Comparison of ENCODE assay signal across 9 cellular contexts in genomic region chr5:170333161-170333909, GRCh38. TPM values are rescaled to one million over a fixed set of nuclear protein-coding genes. Genes with fewer than 3 reads are reported as not detected.
DNase-seq lines count a peak whose midpoint lies in the region; ATAC-seq and TF ChIP-seq lines count a peak whose summit lies in the region.
"Had no signal": no experiment of that assay in that cellular context is flagged by ENCODE, and none has a peak within 500 bp of the region (broad histone marks: within the 10 kb centered on the region; RNA-seq: fewer than 3 reads in every experiment).

No MANE protein-coding gene starts in this region.

- no peaks in the 10 kb centered on the region for H3K9me2 ChIP-seq in MM.1S (replicated peaks; ENCODE audit: insufficient read depth, low read length)

- H3K79me2 ChIP-seq in MM.1S (ENCODE audit: low read length), result no peaks in the 10 kb centered on the region

- H3K9me3 Mint-ChIP-seq in stimulated activated memory B cell treated with anti-CD40 and anti-IgM and Interleukin-4, amounts not matched to agents 10 μg/mL and 1 μg/mL and 100 μg/mL, for 72 hours, result no peaks in the 10 kb centered on the region

- H3K4me3 ChIP-seq in MM.1S (ENCODE audit: low read length) (0 out of 2 replicates have a peak overlapping the region, but pooled peaks have one; percentile 1), BE2C (ENCODE audit: low read depth, low read length) (no peak overlapping the region)

- no peak overlapping the region for H3K9ac ChIP-seq in MM.1S (ENCODE audit: low read length)

- no peak overlapping the region for H3K4me3 Mint-ChIP-seq in stimulated activated memory B cell treated with anti-CD40 and anti-IgM and Interleukin-4, amounts not matched to agents 10 μg/mL and 1 μg/mL and 100 μg/mL, for 72 hours

- H3K27me3 ChIP-seq in MM.1S (replicated peaks; ENCODE audit: insufficient read depth, low read length) (no peaks in the 10 kb centered on the region), BE2C (peaks cover 4% of the 10 kb centered on the region; the same call in 1 of the 2 replicates)

- peak; percentile 25 for DNase-seq in A172 (ENCODE audit: low spot score)
- DNase-seq in MM.1S, result peak; percentile 84
- DNase-seq in activated CD8-positive, alpha-beta memory T cell treated with anti-CD3 and anti-CD28 coated beads for 4 hours (ENCODE audit: low read depth in 2 of 2), result peak; percentile 50 to 70
- peak; percentile 32 for DNase-seq in iPS-NIHi7 (ENCODE audit: extremely low spot score)
- DNase-seq in mesenteric fat pad (ENCODE audit: low spot score), result no peak
- DNase-seq in BE2C, result no peak

- H3K4me2 ChIP-seq in MM.1S (ENCODE audit: low read depth, low read length), result peak overlapping the region; percentile 40; the same call in 1 of the 2 replicates

- no peaks in the 10 kb centered on the region for H3K36me3 Mint-ChIP-seq in stimulated activated memory B cell treated with anti-CD40 and anti-IgM and Interleukin-4, amounts not matched to agents 10 μg/mL and 1 μg/mL and 100 μg/mL, for 72 hours

- H3K4me1 Mint-ChIP-seq in stimulated activated memory B cell treated with anti-CD40 and anti-IgM and Interleukin-4, amounts not matched to agents 10 μg/mL and 1 μg/mL and 100 μg/mL, for 72 hours, result peaks cover 20% of the 10 kb centered on the region

- no peak overlapping the region for H2AFZ ChIP-seq in MM.1S (ENCODE audit: low read length)

- H3K27me3 Mint-ChIP-seq in stimulated activated memory B cell treated with anti-CD40 and anti-IgM and Interleukin-4, amounts not matched to agents 10 μg/mL and 1 μg/mL and 100 μg/mL, for 72 hours, result no peaks in the 10 kb centered on the region

- no peaks in the 10 kb centered on the region for H3K36me3 ChIP-seq in MM.1S (replicated peaks; ENCODE audit: insufficient read depth, low read length)
- H3K36me3 ChIP-seq in BE2C, result no peaks in the 10 kb centered on the region

- H3K27ac ChIP-seq in MM.1S (ENCODE audit: low read length), result peak overlapping the region; percentile 21; the same call in 1 of the 2 replicates
- H3K27ac ChIP-seq: C4-2B had no signal

- H3K27ac Mint-ChIP-seq in stimulated activated memory B cell treated with anti-CD40 and anti-IgM and Interleukin-4, amounts not matched to agents 10 μg/mL and 1 μg/mL and 100 μg/mL, for 72 hours, result peak overlapping the region; percentile 40

- H3F3A ChIP-seq in MM.1S (ENCODE audit: insufficient read depth, low read length), result peaks cover 19% of the 10 kb centered on the region

- peaks cover 40% of the 10 kb centered on the region for H3K4me1 ChIP-seq in MM.1S (ENCODE audit: low read length)
- no peaks in the 10 kb centered on the region for H3K4me1 ChIP-seq in BE2C

- H3K9me3 ChIP-seq in MM.1S (replicated peaks; ENCODE audit: insufficient read depth, low read length) (no peaks in the 10 kb centered on the region), BE2C (no peaks in the 10 kb centered on the region)

- H4K20me1 ChIP-seq in MM.1S (ENCODE audit: insufficient read depth, low read length), result no peaks in the 10 kb centered on the region

- TF ChIP-seq CTCF in MM.1S (IDR thresholded peaks at IDR 0.05; ENCODE audit: low read length) (no peak), BE2C (IDR thresholded peaks at IDR 0.05; ENCODE audit: low read depth, low read length) (no peak)

- peak; percentile 43 for ATAC-seq in GM21381 (IDR thresholded peaks at IDR 0.05; ENCODE audit: unreplicated experiment)
- ATAC-seq in stimulated activated memory B cell treated with anti-CD40 and anti-IgM and Interleukin-4, amounts not matched to agents 10 μg/mL and 1 μg/mL and 100 μg/mL, for 72 hours, result peak; percentile 73

RNA-seq across cellular contexts. Expression of gene LCP2, which starts 35.8 kb away (rescaled TPM):
- total RNA-seq in A172 (2014; rRNA removed; shearing (Covaris generic)), result not detected in 2 replicates
- 52.4 TPM for total RNA-seq in mesenteric fat pad
- not detected for polyA plus RNA-seq in BE2C (2012; ENCODE audit: insufficient read depth, insufficient read length, low read depth)

RNA-seq across cellular contexts. Expression of gene KCNMB1, which starts 55.8 kb away (rescaled TPM):
- not detected in 2 replicates for total RNA-seq in A172 (2014; rRNA removed; shearing (Covaris generic))
- 0.93 TPM for total RNA-seq in mesenteric fat pad
- polyA plus RNA-seq in BE2C (2012; ENCODE audit: insufficient read depth, insufficient read length, low read depth), result not detected

Comparison
In these comparisons a context has a peak if more than half of its experiments do, and no peak if none do; other contexts are left out.
1. DNase-seq: peak in A172 (single experiment), MM.1S (single experiment), activated CD8-positive, alpha-beta memory T cell treated with anti-CD3 and anti-CD28 coated beads for 4 hours (2 of 2) and iPS-NIHi7 (single experiment); none in mesenteric fat pad (single experiment) and BE2C (single experiment).
2. RNA of gene LCP2, which starts 35.8 kb away (total RNA-seq): 52.4 TPM in mesenteric fat pad (single experiment); not detected in A172; every median in the first group is over 10 times any median in the second.